23 cellular contexts compared by ENCODE assay signal in the genomic region with DNA sequence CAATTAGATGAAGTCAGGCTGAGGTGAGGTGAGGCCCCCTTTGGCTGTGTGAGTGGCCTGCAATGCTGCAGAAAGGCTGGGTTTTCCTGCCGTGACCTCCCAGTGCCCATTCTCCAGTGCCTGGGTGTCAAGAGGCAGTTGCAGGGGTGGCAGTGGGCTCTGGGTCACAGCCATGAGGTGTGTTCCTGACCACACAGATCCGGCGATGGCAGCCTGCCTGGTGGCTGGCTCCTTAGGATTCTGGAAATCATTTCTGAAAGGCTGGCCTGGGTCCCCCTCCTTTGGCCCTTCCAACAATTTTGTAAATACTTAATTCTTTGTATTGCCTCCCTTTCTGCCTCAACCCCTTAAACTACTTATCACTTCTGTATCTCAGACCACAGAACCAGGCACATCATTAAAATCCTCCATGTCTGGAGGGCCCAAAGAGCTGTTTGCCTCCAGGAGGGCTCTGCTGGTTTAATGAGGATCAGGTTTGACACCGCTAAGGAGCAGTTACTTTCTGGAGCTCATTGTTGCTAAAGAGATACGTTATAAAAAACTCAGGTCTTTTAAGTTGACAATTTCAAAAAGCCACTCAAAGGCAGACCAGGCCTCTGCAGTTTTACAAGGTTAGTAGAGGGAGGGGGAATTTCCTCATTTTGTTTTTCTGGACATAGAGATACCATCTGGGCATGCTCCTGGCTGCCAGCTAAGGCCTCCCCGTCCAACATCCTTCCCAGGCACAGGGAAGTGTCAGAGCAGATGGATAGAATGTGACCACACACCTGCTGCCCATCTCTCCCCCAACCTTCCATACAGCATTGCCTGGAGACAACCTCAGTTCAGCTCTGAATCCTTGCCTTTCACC.
DNase-seq lines count a peak whose midpoint lies in the region; ATAC-seq, FAIRE-seq and TF ChIP-seq lines count a peak whose summit lies in the region.
"Had no signal": no experiment of that assay in that cellular context is flagged by ENCODE, and none has a peak within 500 bp of the region (broad histone marks: within the 10 kb centered on the region; RNA-seq: fewer than 3 reads in every experiment).

No MANE protein-coding gene starts in this region.

- CTCF ChIA-PET in endothelial cell of umbilical vein (lab: Charles Lee), result interaction anchor here (1.3 to 1.5 kb wide), 3 partner anchors 12 to 18 kb away, joined by 3 to 5 read pairs (median 3); no protein-coding TSS in a partner anchor

- ATAC-seq in effector memory CD8-positive, alpha-beta T cell (replicated peaks), result no peak

- no peak overlapping the region for H2AFZ ChIP-seq in endothelial cell of umbilical vein (ENCODE audit: low read depth, low read length)
- H2AFZ ChIP-seq: hepatocyte had no signal

- H3K27me3 ChIP-seq in BE2C (no peaks in the 10 kb centered on the region), endothelial cell of umbilical vein (ENCODE audit: control insufficient read depth in 2 of 2, insufficient read depth in 2 of 2, low read length in 2 of 2) (no peaks in the 10 kb centered on the region)
- H3K27me3 ChIP-seq: hepatocyte, stomach had no signal

- BruUV-seq in endothelial cell of umbilical vein (replicated peaks; lab: Mats Ljungman, UMichigan), result no TSS peak

- H4K20me1 ChIP-seq in endothelial cell of umbilical vein (replicated peaks; ENCODE audit: control insufficient read depth, extremely low read depth, insufficient read depth, low read length), result no peaks in the 10 kb centered on the region

- peaks cover 57% of the 10 kb centered on the region for H3K4me1 ChIP-seq in BE2C
- H3K4me1 ChIP-seq in endothelial cell of umbilical vein (ENCODE audit: control insufficient read depth, extremely low read depth, insufficient read depth, low read length), result no peaks in the 10 kb centered on the region

- H3K9me3 ChIP-seq in BE2C (no peaks in the 10 kb centered on the region), endothelial cell of umbilical vein (replicated peaks; ENCODE audit: control insufficient read depth, insufficient read depth, low read length) (no peaks in the 10 kb centered on the region)
- H3K9me3 ChIP-seq: stomach had no signal

- peaks cover 14 to 46% of the 10 kb centered on the region in 2 donors for H3K4me1 Mint-ChIP-seq in effector memory CD8-positive, alpha-beta T cell (ENCODE audit: low read depth in 2 of 2)

- DNase-seq in BE2C, result peak; percentile 65
- DNase-seq in DMS153 (lab: John Stamatoyannopoulos, UW), result peak; percentile 38
- DNase-seq in NCI-H446 treated with DMSO at 0.1 percent for 48 hours (lab: John Stamatoyannopoulos, UW), result peak; percentile 35
- DNase-seq in endothelial cell of umbilical vein (ENCODE audit: low read depth, low spot score), result peak; percentile 25
- DNase-seq in effector memory CD8-positive, alpha-beta T cell, result no peak
- DNase-seq in GM19239 (ENCODE audit: insufficient read length, low spot score), result no peak
- no peak for DNase-seq in NCI-H82 (lab: John Stamatoyannopoulos, UW)
- DNase-seq in T-helper 1 cell, result no peak
- DNase-seq: activated B cell treated with CpG ODN at 0.5 μM for 24 hours; activated CD4-positive, alpha-beta memory T cell treated with anti-CD3 and anti-CD28 coated beads for 36 hours; amygdala; CD4-positive, alpha-beta memory T cell; EL; foreskin melanocyte; NCI-H187; OCI-M1; SIG-M5; stimulated activated CD4-positive, alpha-beta T cell treated with anti-CD3 and anti-CD28 coated beads, Interleukin-2, amount 100 ng/mL, for 48 hours; stomach had no signal

- no peaks in the 10 kb centered on the region for H3K79me2 ChIP-seq in endothelial cell of umbilical vein (ENCODE audit: control insufficient read depth, insufficient read depth, low read length)

- H3K36me3 ChIP-seq in BE2C (no peaks in the 10 kb centered on the region), endothelial cell of umbilical vein (ENCODE audit: control insufficient read depth in 2 of 2, extremely low read depth in 1 of 2, insufficient read depth in 2 of 2, low read length in 2 of 2) (no peaks in the 10 kb centered on the region)

- POLR2A ChIA-PET in endothelial cell of umbilical vein (lab: Charles Lee), result no interaction called here

- peaks cover 10% of the 10 kb centered on the region for H3K36me3 Mint-ChIP-seq in effector memory CD8-positive, alpha-beta T cell (ENCODE audit: insufficient read depth)

- intact Hi-C loops in endothelial cell of umbilical vein (cut with micrococcal nuclease), result no loop called here

- no peak overlapping the region for H3K4me3 Mint-ChIP-seq in effector memory CD8-positive, alpha-beta T cell
- H3K4me3 Mint-ChIP-seq: activated B cell treated with CpG ODN at 0.5 μM for 24 hours; activated CD4-positive, alpha-beta memory T cell treated with anti-CD3 and anti-CD28 coated beads for 36 hours; CD4-positive, alpha-beta memory T cell; type B pancreatic cell had no signal

- no peaks in the 10 kb centered on the region for H3K27me3 Mint-ChIP-seq in effector memory CD8-positive, alpha-beta T cell
- H3K27me3 Mint-ChIP-seq: activated B cell treated with CpG ODN at 0.5 μM for 24 hours; activated CD4-positive, alpha-beta memory T cell treated with anti-CD3 and anti-CD28 coated beads for 36 hours; CD4-positive, alpha-beta memory T cell; type B pancreatic cell had no signal

- H3K9ac ChIP-seq in endothelial cell of umbilical vein (replicated peaks; ENCODE audit: extremely low read depth, insufficient read depth, low read length), result no peak overlapping the region

- TF ChIP-seq CTCF in BE2C (IDR thresholded peaks at IDR 0.05; ENCODE audit: low read depth, low read length) (no peak), endothelial cell of umbilical vein (IDR thresholded peaks at IDR 0.05; ENCODE audit: extremely low read depth in 1 of 2, insufficient read depth in 1 of 2, low read depth in 1 of 2, low read length in 2 of 2) (no peak)

- H3K27ac Mint-ChIP-seq in effector memory CD8-positive, alpha-beta T cell, result peak overlapping the region in 1 of 2 donors; percentile 58
- H3K27ac Mint-ChIP-seq: activated B cell treated with CpG ODN at 0.5 μM for 24 hours; activated CD4-positive, alpha-beta memory T cell treated with anti-CD3 and anti-CD28 coated beads for 36 hours had no signal

- no peak for TF ChIP-seq POLR2A in endothelial cell of umbilical vein (IDR thresholded peaks at IDR 0.05; ENCODE audit: low read depth, low read length)

- no peaks in the 10 kb centered on the region for H3K9me1 ChIP-seq in endothelial cell of umbilical vein (replicated peaks; ENCODE audit: control insufficient read depth, extremely low read depth, insufficient read depth, low read length)

- no peak overlapping the region for H3K4me3 ChIP-seq in BE2C (ENCODE audit: low read depth, low read length)
- H3K4me3 ChIP-seq in endothelial cell of umbilical vein (replicated peaks in 1 of 3; ENCODE audit: insufficient read depth in 1 of 3, low read depth in 1 of 3, low read length in 3 of 3), result no peak overlapping the region
- H3K4me3 ChIP-seq: hepatocyte, smooth muscle cell, stomach had no signal

- no peak overlapping the region for H3K4me2 ChIP-seq in endothelial cell of umbilical vein (ENCODE audit: insufficient read depth, low read length)
- H3K4me2 ChIP-seq: hepatocyte, smooth muscle cell had no signal

- H3K27ac ChIP-seq in endothelial cell of umbilical vein (ENCODE audit: insufficient read depth, low read depth, low read length), result no peak overlapping the region
- H3K27ac ChIP-seq: hepatocyte, stomach had no signal

- dilution Hi-C loops in endothelial cell of umbilical vein (cut with MboI; ENCODE audit: extremely low pct_ligation_motif_present, low sequenced_read_pairs), result no loop called here

- FAIRE-seq in endothelial cell of umbilical vein (lab: Jason Lieb, UNC) (no peak), GM19239 (lab: Jason Lieb, UNC) (no peak)
- FAIRE-seq: GM18507 had no signal

- H3K9me3 Mint-ChIP-seq in effector memory CD8-positive, alpha-beta T cell, result no peaks in the 10 kb centered on the region
- H3K9me3 Mint-ChIP-seq: activated B cell treated with CpG ODN at 0.5 μM for 24 hours; activated CD4-positive, alpha-beta memory T cell treated with anti-CD3 and anti-CD28 coated beads for 36 hours had no signal

TF ChIP-seq in endothelial cell of umbilical vein, 7 proteins besides CTCF, POLR2A, EP300 and RAD21:
- TF ChIP-seq GATA2 (IDR thresholded peaks at IDR 0.05; ENCODE audit: insufficient read depth, insufficient read length, low read depth, low read length) (no peak), POLR2AphosphoS5 (IDR thresholded peaks at IDR 0.05; ENCODE audit: insufficient read depth, low read depth, low read length) (no peak), MYC (IDR thresholded peaks at IDR 0.05; ENCODE audit: low read depth, low read length) (no peak), JUN (IDR thresholded peaks at IDR 0.05; ENCODE audit: borderline replicate concordance, insufficient read depth, insufficient read length, low read depth) (no peak), FOS (IDR thresholded peaks at IDR 0.05; ENCODE audit: borderline replicate concordance, insufficient read depth, low read length) (no peak), EZH2 (IDR thresholded peaks at IDR 0.05; ENCODE audit: borderline replicate concordance, low read depth, low read length, severe bottlenecking) (no peak)
- TF ChIP-seq, protein P1, sequence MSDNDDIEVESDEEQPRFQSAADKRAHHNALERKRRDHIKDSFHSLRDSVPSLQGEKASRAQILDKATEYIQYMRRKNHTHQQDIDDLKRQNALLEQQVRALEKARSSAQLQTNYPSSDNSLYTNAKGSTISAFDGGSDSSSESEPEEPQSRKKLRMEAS (IDR thresholded peaks at IDR 0.05; ENCODE audit: insufficient read depth, insufficient read length), result no peak

Comparison
In these comparisons a context has a peak if more than half of its experiments do, and no peak if none do; other contexts are left out.
1. DNase-seq: peak in BE2C (single experiment), DMS153 (single experiment), NCI-H446 treated with DMSO at 0.1 percent for 48 hours (single experiment) and endothelial cell of umbilical vein (single experiment); none in effector memory CD8-positive, alpha-beta T cell (0 of 3), GM19239 (single experiment), NCI-H82 (single experiment) and T-helper 1 cell (0 of 5).